In genomic region chr4:38455092-38455855, GRCh38 we compare ENCODE assay signal across 1 cellular context.
A peak's percentile ranks its signal among the peaks of the same experiment; 100 is the strongest.
TF ChIP-seq lines count a peak whose summit lies in the region.

No MANE protein-coding gene starts in this region.

TF ChIP-seq in GM12878, 131 proteins besides CTCF, POLR2A, EP300 and RAD21 (continued from another document and continues in another):
- TF ChIP-seq NR2F1 (conservative IDR thresholded peaks at IDR 0.05) (no peak), SMC3 (IDR thresholded peaks at IDR 0.05; ENCODE audit: borderline replicate concordance, low read length) (no peak), IRF3 (IDR thresholded peaks at IDR 0.05) (no peak), MAX (IDR thresholded peaks at IDR 0.05; ENCODE audit: low read depth, low read length) (no peak), ASH2L (IDR thresholded peaks at IDR 0.05; ENCODE audit: borderline replicate concordance, low read depth) (no peak), IKZF2 (IDR thresholded peaks at IDR 0.05) (no peak; a peak in 1 of 4 replicates), HCFC1 (IDR thresholded peaks at IDR 0.05; ENCODE audit: low read length) (no peak), ZNF687 (IDR thresholded peaks at IDR 0.05) (no peak), SPI1 (IDR thresholded peaks at IDR 0.05; ENCODE audit: borderline replicate concordance, insufficient read depth, low read depth, low read length) (no peak), ZBTB11 (CRISPR knock-in tag; IDR thresholded peaks at IDR 0.05) (no peak), ZNF24 (IDR thresholded peaks at IDR 0.05) (no peak), HSF1 (IDR thresholded peaks at IDR 0.05; ENCODE audit: low read depth, low read length) (no peak), BCLAF1 (IDR thresholded peaks at IDR 0.05) (no peak), RBBP5 (conservative IDR thresholded peaks at IDR 0.05) (no peak), E2F8 (IDR thresholded peaks at IDR 0.05; ENCODE audit: low read depth, partially characterized antibody) (no peak), ZNF217 (IDR thresholded peaks at IDR 0.05) (no peak), RAD51 (IDR thresholded peaks at IDR 0.05) (no peak), MXI1 (IDR thresholded peaks at IDR 0.05; ENCODE audit: low read depth, low read length) (no peak), YBX1 (IDR thresholded peaks at IDR 0.05) (no peak), SIN3A (IDR thresholded peaks at IDR 0.05; ENCODE audit: low read depth, low read length) (no peak), CHD2 (IDR thresholded peaks at IDR 0.05; ENCODE audit: borderline replicate concordance, low read depth, low read length) (no peak), GABPA (IDR thresholded peaks at IDR 0.05; ENCODE audit: low read depth) (0 out of 2 replicates have a peak, but pooled peaks have one; percentile 24), EGR1 (IDR thresholded peaks at IDR 0.05; ENCODE audit: borderline replicate concordance in 1 of 2, low read depth in 2 of 2, low read length in 2 of 2) (no peak), TCF3 (IDR thresholded peaks at IDR 0.05; ENCODE audit: borderline replicate concordance, insufficient read depth, low read depth, low read length) (no peak), PAX8 (IDR thresholded peaks at IDR 0.05) (no peak), E2F4 (IDR thresholded peaks at IDR 0.05; ENCODE audit: low read depth, low read length) (no peak), ESRRA (IDR thresholded peaks at IDR 0.05; ENCODE audit: low read length) (no peak), JUND (IDR thresholded peaks at IDR 0.05; ENCODE audit: low read depth, low read length) (no peak), PRDM15 (CRISPR knock-in tag; IDR thresholded peaks at IDR 0.05) (no peak), JUNB (IDR thresholded peaks at IDR 0.05) (peak; percentile 57; the same call in 1 of the 2 replicates), SRF (IDR thresholded peaks at IDR 0.05; ENCODE audit: low read depth in 2 of 2, low read length in 2 of 2) (no peak), KLF5 (IDR thresholded peaks at IDR 0.05; ENCODE audit: partially characterized antibody) (no peak), ZNF384 (IDR thresholded peaks at IDR 0.05; ENCODE audit: borderline replicate concordance, low read depth, low read length) (no peak), NFXL1 (IDR thresholded peaks at IDR 0.05; ENCODE audit: borderline replicate concordance) (no peak), FOXK2 (IDR thresholded peaks at IDR 0.05) (no peak), LARP7 (IDR thresholded peaks at IDR 0.05) (no peak), BCL3 (IDR thresholded peaks at IDR 0.05; ENCODE audit: borderline replicate concordance, insufficient read depth, low read depth, low read length, poor library complexity, severe bottlenecking) (peak; percentile 26), ZBED1 (IDR thresholded peaks at IDR 0.05; ENCODE audit: borderline replicate concordance) (peak; percentile 29; the same call in 1 of the 2 replicates), STAT1 (conservative IDR thresholded peaks at IDR 0.05) (no peak)
